ENCODE assay signal across 8 cellular contexts in genomic region chr6:37749367-37749766, GRCh38. TPM values are rescaled to one million over a fixed set of nuclear protein-coding genes. Genes with fewer than 3 reads are reported as not detected.
DNase-seq lines count a peak whose midpoint lies in the region; FAIRE-seq and TF ChIP-seq lines count a peak whose summit lies in the region.
"Not testable (repeated sequence)": the region's sequence is repeated elsewhere in the genome, so short reads cannot be mapped to it uniquely, and the experiment has no call there.
"Had no signal": no experiment of that assay in that cellular context is flagged by ENCODE, and none has a peak within 500 bp of the region (broad histone marks: within the 10 kb centered on the region; RNA-seq: fewer than 3 reads in every experiment).

No MANE protein-coding gene starts in this region.

- not testable (repeated sequence) for H2BK15ac ChIP-seq in H1 (ENCODE audit: low read length)

- H2BK120ac ChIP-seq in H1 (replicated peaks; ENCODE audit: low read depth, low read length), result not testable (repeated sequence)

- H4K8ac ChIP-seq in H1 (ENCODE audit: extremely low read depth, insufficient read depth, low read length), result not testable (repeated sequence)

- H4K5ac ChIP-seq in H1 (ENCODE audit: insufficient read length, low read depth, low read length), result not testable (repeated sequence)

- H3K36me3 Mint-ChIP-seq in endothelial cell (ENCODE audit: low read depth, unreplicated experiment); neural crest cell (ENCODE audit: low read depth): not testable (repeated sequence)

- H3K56ac ChIP-seq in H1 (replicated peaks; ENCODE audit: insufficient read length, low read depth, low read length), result not testable (repeated sequence)

- not testable (repeated sequence) for H3K9ac ChIP-seq in H1 (replicated peaks in 1 of 4; ENCODE audit: extremely low read depth in 1 of 4, low read depth in 3 of 4, low read length in 3 of 4)

- peak overlapping the region; percentile 8 for H3K4me3 Mint-ChIP-seq in endothelial cell (ENCODE audit: unreplicated experiment)
- H3K4me3 Mint-ChIP-seq in neural crest cell, result not testable (repeated sequence)

- CTCF ChIA-PET in H1 (lab: Charles Lee; ENCODE audit: partially characterized antibody), result interaction anchor here (0.7 to 1.1 kb wide), 2 partner anchors 10 to 39 kb away, joined by 3 to 5 read pairs; no protein-coding TSS in a partner anchor

- not testable (repeated sequence) for H3K14ac ChIP-seq in H1 (ENCODE audit: insufficient read length)

- not testable (repeated sequence) for H2AFZ ChIP-seq in H1 (ENCODE audit: low read length)

- not testable (repeated sequence) for H3K27ac ChIP-seq in H1 (ENCODE audit: low read depth, low read length)

- H3K4me1 ChIP-seq in H1 (replicated peaks in 1 of 4; ENCODE audit: control insufficient read depth in 3 of 4, insufficient read depth in 4 of 4, low read length in 3 of 4), result not testable (repeated sequence)

- H2AK5ac ChIP-seq in H1 (ENCODE audit: low read depth, low read length), result not testable (repeated sequence)

- H3K4me2 ChIP-seq in H1 (ENCODE audit: insufficient read depth in 1 of 2, low read depth in 2 of 2, low read length in 2 of 2), result not testable (repeated sequence)

- not testable (repeated sequence) for H3K23ac ChIP-seq in H1 (ENCODE audit: insufficient read length)

- in situ Hi-C loops in KBM-7 (cut with MboI; ENCODE audit: low pct_unique_long_range_greater_than_20kb, low sequenced_read_pairs), result not testable (repeated sequence)

- peak overlapping the region; percentile 59 for H3K27ac Mint-ChIP-seq in endothelial cell (ENCODE audit: unreplicated experiment)
- H3K27ac Mint-ChIP-seq in neural crest cell (ENCODE audit: unreplicated experiment), result peak overlapping the region; percentile 40

- TF ChIP-seq POLR2A in H1 (IDR thresholded peaks at IDR 0.05; ENCODE audit: control extremely low read depth in 1 of 2, low read depth in 2 of 2, low read length in 2 of 2), result not testable (repeated sequence)

- not testable (repeated sequence) for H4K20me1 ChIP-seq in H1 (replicated peaks in 1 of 2; ENCODE audit: control insufficient read depth in 1 of 2, insufficient read depth in 2 of 2, low read length in 2 of 2)

- peaks cover 18% of the 10 kb centered on the region for H3K4me1 Mint-ChIP-seq in endothelial cell (ENCODE audit: unreplicated experiment)
- H3K4me1 Mint-ChIP-seq in neural crest cell, result not testable (repeated sequence)

- not testable (repeated sequence) for H3K4me3 ChIP-seq in H1 (ENCODE audit: extremely low read depth in 1 of 4, insufficient read depth in 2 of 4, low read depth in 3 of 4, low read length in 4 of 4)

- H2BK5ac ChIP-seq in H1 (ENCODE audit: low read depth, low read length), result not testable (repeated sequence)

- FAIRE-seq in H1 (lab: Jason Lieb, UNC), result not testable (repeated sequence)

- H3K27me3 ChIP-seq in H1 (replicated peaks in 1 of 4; ENCODE audit: control insufficient read depth in 3 of 4, extremely low read depth in 1 of 4, insufficient read depth in 3 of 4, low read length in 3 of 4), result peaks cover 0 to 12% (median 7%) of the 10 kb centered on the region in 4 experiments; a peak in 4 of 7 replicates

- H3K79me1 ChIP-seq in H1 (ENCODE audit: low read depth, low read length), result not testable (repeated sequence)

- not testable (repeated sequence) for H4K91ac ChIP-seq in H1 (replicated peaks; ENCODE audit: insufficient read length, low read length)

- not testable (repeated sequence) for H3K4ac ChIP-seq in H1 (replicated peaks; ENCODE audit: insufficient read length, low read depth, low read length)

- H3K18ac ChIP-seq in H1 (ENCODE audit: extremely low read depth, low read length), result not testable (repeated sequence)

- not testable (repeated sequence) for H3K9me3 ChIP-seq in H1 (ENCODE audit: insufficient read depth in 2 of 2, low read depth in 1 of 2, low read length in 1 of 2)

- H2BK12ac ChIP-seq in H1 (ENCODE audit: low read depth, low read length), result not testable (repeated sequence)

- not testable (repeated sequence) for H3K9me3 Mint-ChIP-seq in endothelial cell (ENCODE audit: unreplicated experiment); neural crest cell

- not testable (repeated sequence) for H3K79me2 ChIP-seq in H1 (ENCODE audit: control insufficient read depth in 1 of 2, insufficient read depth in 2 of 2, low read length in 2 of 2)

- H3K23me2 ChIP-seq in H1 (ENCODE audit: low read depth, low read length), result not testable (repeated sequence)

- not testable (repeated sequence) for TF ChIP-seq EP300 in H1 (IDR thresholded peaks at IDR 0.05; ENCODE audit: borderline replicate concordance in 1 of 2, low read depth in 2 of 2, low read length in 2 of 2)

- DNase-seq in KBM-7 (peak; percentile 78), NCI-H69 (lab: John Stamatoyannopoulos, UW) (peak; percentile 38), NCI-H82 treated with DMSO at 0.1 percent for 48 hours (lab: John Stamatoyannopoulos, UW; ENCODE audit: unreplicated experiment) (peak; percentile 54), SK-N-DZ (ENCODE audit: low spot score) (peak; percentile 36)
- DNase-seq in H1 (ENCODE audit: low read depth in 1 of 2, low spot score in 2 of 2); endothelial cell (ENCODE audit: low spot score); neural crest cell (ENCODE audit: low read depth, low spot score): not testable (repeated sequence)

- not testable (repeated sequence) for H3K36me3 ChIP-seq in H1 (ENCODE audit: control insufficient read depth in 2 of 4, insufficient read depth in 4 of 4, low read length in 3 of 4)

- 66% methylated on average over 5 of the region's 5 CpGs; no CpG with 5 or more reads in 1 of the 2 experiments for WGBS in H1 (ENCODE audit: extremely low coverage in 1 of 2, insufficient coverage in 1 of 2, insufficient read length in 1 of 2, insufficient replicate concordance in 2 of 2, low coverage in 1 of 2, low lambda C conversion rate in 2 of 2, missing lambda C conversion rate in 1 of 2), 2 experiments

- not testable (repeated sequence) for H3K27me3 Mint-ChIP-seq in endothelial cell (ENCODE audit: unreplicated experiment); neural crest cell (ENCODE audit: low read depth)

- not testable (repeated sequence) for TF ChIP-seq RAD21 in H1 (IDR thresholded peaks at IDR 0.05 in 1 of 2, conservative IDR thresholded peaks at IDR 0.05 in 1 of 2; ENCODE audit: low read depth in 2 of 2, low read length in 2 of 2)

- not testable (repeated sequence) for H2BK20ac ChIP-seq in H1 (ENCODE audit: low read length)

- not testable (repeated sequence) for TF ChIP-seq CTCF in H1 (IDR thresholded peaks at IDR 0.05; ENCODE audit: control extremely low read depth in 1 of 3, insufficient read depth in 1 of 3, low read depth in 1 of 3, low read length in 3 of 3); endothelial cell (IDR thresholded peaks at IDR 0.05; ENCODE audit: unreplicated experiment); neural crest cell (conservative IDR thresholded peaks at IDR 0.05)

- POLR2A ChIA-PET in H1 (lab: Charles Lee; ENCODE audit: partially characterized antibody), result not testable (repeated sequence)

TF ChIP-seq in H1, 55 proteins besides CTCF, POLR2A, EP300 and RAD21:
- TF ChIP-seq CHD2 (IDR thresholded peaks at IDR 0.05; ENCODE audit: low read length), result peak; percentile 57
TF ChIP-seq in H1: peak in this region for 1; not testable (repeated sequence) for 54.

RNA-seq across cellular contexts. Expression of gene MDGA1, which starts 51.7 kb away (rescaled TPM):
- polyA plus RNA-seq in SK-N-DZ (2014; cell fraction: cytosol; rRNA removed), result 0.07 and 0.12 TPM in 2 replicates
- polyA plus RNA-seq in SK-N-DZ (2014; cell fraction: nucleus; rRNA removed), result 0.25 and 0.95 TPM in 2 replicates
- 0.61 and 0.74 TPM in 2 replicates for total RNA-seq in H1 (2021; fragmentation: NEBNext Ultra II Directional; extraction: Animal tissue kit (Norgen Biotek cat#: 25700))
- 0.74 and 2.3 TPM in 2 replicates for polyA plus RNA-seq in H1 (2011; rRNA removed)
- polyA plus RNA-seq in H1 (2011; cell fraction: cytosol; rRNA removed), result 1.1 TPM
- 2.0 TPM for polyA plus RNA-seq in H1 (2011; cell fraction: nucleus; rRNA removed)
- 0.32 to 1.9 TPM (median 0.65 TPM) in 4 replicates for polyA plus RNA-seq in H1 (2012, experiment 1 of 2)
- polyA plus RNA-seq in H1 (2012, experiment 2 of 2), result 1.4 TPM
- polyA plus RNA-seq in H1 (2013, experiment 1 of 2), result 0.49 TPM
- 0.53 TPM for polyA plus RNA-seq in H1 (2013, experiment 2 of 2)
- 1.1 and 1.3 TPM in 2 replicates for polyA minus RNA-seq in H1 (2011; rRNA and poly(A)+ RNA removed)
- polyA minus RNA-seq in H1 (2011; cell fraction: cytosol; rRNA and poly(A)+ RNA removed), result not detected
- 1.4 TPM for polyA minus RNA-seq in H1 (2011; cell fraction: nucleus; rRNA and poly(A)+ RNA removed)
- 4.8 TPM for total RNA-seq in endothelial cell (ENCODE audit: unreplicated experiment)
- 17.8 and 21.7 TPM in 2 replicates for total RNA-seq in neural crest cell
- polyA plus RNA-seq: CD14-positive monocyte had no signal
